ENCODE assay signal across 12 cellular contexts in the genomic region with DNA sequence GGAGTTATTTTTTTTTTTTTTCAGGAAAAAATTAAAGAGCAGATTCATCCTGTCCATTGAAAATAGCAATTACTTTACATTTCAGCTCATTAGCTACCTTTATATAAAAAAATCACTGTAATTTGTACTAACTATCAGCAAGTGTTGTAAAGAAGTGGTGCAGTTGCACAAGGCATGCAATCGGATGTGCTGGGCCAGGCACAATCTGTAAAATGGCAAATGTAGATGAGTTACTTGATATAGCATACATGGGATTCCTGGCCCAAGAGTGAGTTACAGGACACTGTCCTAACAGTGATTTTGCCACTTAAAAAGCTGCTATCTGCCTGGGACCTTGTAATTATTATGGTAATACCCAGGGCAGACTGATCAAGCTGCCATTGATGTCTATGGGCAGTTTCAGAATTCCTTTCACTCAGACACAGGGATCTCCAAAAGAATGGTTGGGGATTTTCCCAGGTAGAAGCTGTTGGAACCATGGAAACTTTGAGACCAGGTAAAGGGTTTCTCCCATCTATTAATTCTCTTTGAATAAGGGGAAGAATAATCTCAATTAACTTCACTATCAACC.
DNase-seq lines count a peak whose midpoint lies in the region; ATAC-seq and TF ChIP-seq lines count a peak whose summit lies in the region.
"Had no signal": no experiment of that assay in that cellular context is flagged by ENCODE, and none has a peak within 500 bp of the region (broad histone marks: within the 10 kb centered on the region; RNA-seq: fewer than 3 reads in every experiment).

No MANE protein-coding gene starts in this region.

- H3K27me3 ChIP-seq in SJCRH30 (no peaks in the 10 kb centered on the region), esophagus muscularis mucosa (no peaks in the 10 kb centered on the region), rectal smooth muscle tissue (ENCODE audit: control insufficient read depth, insufficient read depth, low read length) (no peaks in the 10 kb centered on the region)
- H3K27me3 ChIP-seq: brain microvascular endothelial cell had no signal

- no peak for ATAC-seq in HG03196 (IDR thresholded peaks at IDR 0.05; ENCODE audit: unreplicated experiment)

- H3K4me3 ChIP-seq in SJCRH30 (no peak overlapping the region), esophagus muscularis mucosa (no peak overlapping the region), rectal smooth muscle tissue (ENCODE audit: low read length) (no peak overlapping the region)

- peak; percentile 10 for DNase-seq in AG08395 (ENCODE audit: low spot score)
- peak; percentile 32 to 62 for DNase-seq in SJCRH30
- no peak for DNase-seq in esophagus muscularis mucosa (ENCODE audit: extremely low spot score)
- no peak for DNase-seq in RPMI8226
- no peak for DNase-seq in epidermal melanocyte (ENCODE audit: insufficient read length, low spot score)
- no peak for DNase-seq in COLO668 (lab: John Stamatoyannopoulos, UW; ENCODE audit: unreplicated experiment)
- DNase-seq: activated naive CD4-positive, alpha-beta T cell; stimulated activated CD4-positive, alpha-beta T cell treated with anti-CD3 and anti-CD28 coated beads, Interleukin-4, amount 100 ng/mL, for 24 hours; WERI-Rb-1 had no signal

- H3K36me3 ChIP-seq in SJCRH30 (no peaks in the 10 kb centered on the region), esophagus muscularis mucosa (no peaks in the 10 kb centered on the region), rectal smooth muscle tissue (ENCODE audit: control insufficient read depth, insufficient read depth, low read length) (no peaks in the 10 kb centered on the region)
- H3K36me3 ChIP-seq: brain microvascular endothelial cell, WERI-Rb-1 had no signal

- TF ChIP-seq POLR2A in esophagus muscularis mucosa (IDR thresholded peaks at IDR 0.05; ENCODE audit: low read depth): no peak

- intact Hi-C loops in esophagus muscularis mucosa (cut with DNase I): loop anchor here (10.0 kb wide), 1 partner anchor 254 kb away; no protein-coding TSS in a partner anchor

- H3K4me1 ChIP-seq in SJCRH30 (peaks cover 27% of the 10 kb centered on the region), esophagus muscularis mucosa (peaks cover 7 to 17% (median 15%) of the 10 kb centered on the region in 4 donors), rectal smooth muscle tissue (ENCODE audit: control insufficient read depth, insufficient read depth, low read length) (no peaks in the 10 kb centered on the region)

- H3K9me3 ChIP-seq in SJCRH30 (replicated peaks) (no peaks in the 10 kb centered on the region), esophagus muscularis mucosa (no peaks in the 10 kb centered on the region)

- TF ChIP-seq CTCF in esophagus muscularis mucosa (IDR thresholded peaks at IDR 0.05): no peak

- no peak overlapping the region for H3K9ac ChIP-seq in rectal smooth muscle tissue (ENCODE audit: low read length)

- H3K27ac ChIP-seq in SJCRH30: peak overlapping the region; percentile 92
- peak overlapping the region; percentile 53 to 65 (median 58) for H3K27ac ChIP-seq in esophagus muscularis mucosa (replicated peaks in 1 of 4)
- H3K27ac ChIP-seq in rectal smooth muscle tissue (ENCODE audit: low read depth, low read length): peak overlapping the region; percentile 56
- H3K27ac ChIP-seq: brain microvascular endothelial cell, WERI-Rb-1 had no signal

- WGBS in esophagus muscularis mucosa: 68% methylated on average over 1 of the region's 1 CpG

- TF ChIP-seq EP300 in esophagus muscularis mucosa (IDR thresholded peaks at IDR 0.05): no peak

Comparison
In these comparisons a context has a peak if more than half of its experiments do, and no peak if none do; other contexts are left out.
1. DNase-seq: peak in AG08395 (single experiment) and SJCRH30 (2 of 2); none in esophagus muscularis mucosa (single experiment), RPMI8226 (single experiment), epidermal melanocyte (single experiment) and COLO668 (single experiment).
2. Peak in every context shown above with its lines, with median percentiles within 50 percentile points of each other: H3K27ac ChIP-seq.